In genomic region chr2:2935445-2936149, GRCh38 we compare ENCODE assay signal across 32 cellular contexts.
"Had no signal": no experiment of that assay in that cellular context is flagged by ENCODE, and none has a peak within 500 bp of the region (broad histone marks: within the 10 kb centered on the region; RNA-seq: fewer than 3 reads in every experiment).

No MANE protein-coding gene starts in this region.

- DNase-seq: activated B cell treated with CpG ODN at 0.5 μM for 24 hours; activated CD4-positive, alpha-beta memory T cell treated with anti-CD3 and anti-CD28 coated beads for 36 hours; activated CD4-positive, alpha-beta T cell treated with anti-CD3 and anti-CD28 coated beads for 4 hours; activated CD4-positive, alpha-beta T cell treated with anti-CD3 and anti-CD28 coated beads, Interleukin-2, amount 50 U/mL, for 1 hour; activated CD4-positive, alpha-beta T cell treated with anti-CD3 and anti-CD28 coated beads, Interleukin-2, amount 50 U/mL, for 4 hours; activated CD4-positive, CD25-positive, alpha-beta regulatory T cell treated with anti-CD3 and anti-CD28 coated beads, Interleukin-2, amount 50 U/mL, for 72 hours; activated CD8-positive, alpha-beta T cell treated with anti-CD3 and anti-CD28 coated beads for 36 hours; activated effector memory CD4-positive, alpha-beta T cell treated with anti-CD3 and anti-CD28 coated beads, Interleukin-2, amount 50 U/mL, for 16 hours; activated gamma-delta T cell treated with Interleukin-2 at 50 U/mL for 16 hours; activated naive CD4-positive, alpha-beta T cell; activated naive CD4-positive, alpha-beta T cell treated with anti-CD3 and anti-CD28 coated beads for 36 hours; activated naive CD4-positive, alpha-beta T cell treated with anti-CD3 and anti-CD28 coated beads, Interleukin-2, amount 50 U/mL, for 16 hours; activated naive CD8-positive, alpha-beta T cell treated with anti-CD3 and anti-CD28 coated beads for 36 hours; activated T-cell treated with anti-CD3 and anti-CD28 coated beads for 4 hours; activated T-cell treated with anti-CD3 and anti-CD28 coated beads, Interleukin-2, amount 50 U/mL, for 1 hour; activated T-cell treated with anti-CD3 and anti-CD28 coated beads, Interleukin-2, amount 50 U/mL, for 4 hours; activated T-cell treated with anti-CD3 and anti-CD28 coated beads, Interleukin-2, amount 50 U/mL, for 72 hours; adrenal gland; amniotic stem cell; aorta; body of pancreas; brain microvascular endothelial cell; central memory CD4-positive, alpha-beta T cell; T-cell; T-helper 17 cell; T-helper 9 cell had no signal

- FAIRE-seq: astrocyte, TTC549 had no signal

- H3K27me3 ChIP-seq: adrenal gland, body of pancreas, brain microvascular endothelial cell, breast epithelium had no signal

- H3K9me3 ChIP-seq: adrenal gland, body of pancreas, breast epithelium had no signal

- H3K36me3 ChIP-seq: adrenal gland, brain microvascular endothelial cell, breast epithelium had no signal

- H3K27ac ChIP-seq: adrenal gland, body of pancreas, brain microvascular endothelial cell, breast epithelium, VCaP had no signal

- H3K4me3 ChIP-seq: adrenal gland, body of pancreas, breast epithelium had no signal

- H3K4me1 ChIP-seq: adrenal gland, body of pancreas, breast epithelium had no signal

- ATAC-seq: activated CD8-positive, alpha-beta T cell treated with anti-CD3 and anti-CD28 coated beads for 36 hours; activated naive CD4-positive, alpha-beta T cell treated with anti-CD3 and anti-CD28 coated beads, Interleukin-2, amount 50 U/mL, for 72 hours; activated T-cell treated with anti-CD3 and anti-CD28 coated beads, Interleukin-2, amount 50 U/mL, for 4 hours; activated T-cell treated with anti-CD3 and anti-CD28 coated beads, Interleukin-2, amount 50 U/mL, for 72 hours; activated T-helper 17 cell treated with anti-CD3 and anti-CD28 coated beads, Interleukin-2, amount 50 U/mL, for 72 hours; body of pancreas; T-cell; T-helper 17 cell had no signal
